2 cellular contexts compared by ENCODE assay signal in the genomic region with DNA sequence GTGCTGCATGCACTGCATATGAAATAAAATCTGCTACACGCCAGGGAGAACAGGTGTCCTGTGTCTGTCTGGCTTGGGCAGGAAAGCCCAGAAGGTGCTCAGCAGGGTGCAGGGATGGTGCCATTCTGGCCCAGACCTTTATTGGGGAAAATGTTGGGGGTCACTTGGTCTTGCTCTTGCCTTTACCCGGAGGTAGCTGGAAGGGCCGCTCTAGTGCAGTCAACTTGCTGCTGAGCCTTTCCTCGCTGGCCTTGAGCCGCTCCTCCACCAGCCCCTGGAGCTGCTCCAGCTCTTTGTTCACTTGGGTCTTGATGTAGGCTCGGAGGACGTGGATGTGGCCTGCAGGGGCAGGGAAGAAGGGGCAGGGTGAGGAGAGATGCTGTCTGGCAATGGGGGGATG.
TF ChIP-seq lines count a peak whose summit lies in the region.

No MANE protein-coding gene starts in this region.

TF ChIP-seq in GM23338, 12 proteins besides CTCF, POLR2A, EP300 and RAD21:
- no peak for TF ChIP-seq JUNB (IDR thresholded peaks at IDR 0.05; ENCODE audit: unreplicated experiment)
- TF ChIP-seq, protein P1, sequence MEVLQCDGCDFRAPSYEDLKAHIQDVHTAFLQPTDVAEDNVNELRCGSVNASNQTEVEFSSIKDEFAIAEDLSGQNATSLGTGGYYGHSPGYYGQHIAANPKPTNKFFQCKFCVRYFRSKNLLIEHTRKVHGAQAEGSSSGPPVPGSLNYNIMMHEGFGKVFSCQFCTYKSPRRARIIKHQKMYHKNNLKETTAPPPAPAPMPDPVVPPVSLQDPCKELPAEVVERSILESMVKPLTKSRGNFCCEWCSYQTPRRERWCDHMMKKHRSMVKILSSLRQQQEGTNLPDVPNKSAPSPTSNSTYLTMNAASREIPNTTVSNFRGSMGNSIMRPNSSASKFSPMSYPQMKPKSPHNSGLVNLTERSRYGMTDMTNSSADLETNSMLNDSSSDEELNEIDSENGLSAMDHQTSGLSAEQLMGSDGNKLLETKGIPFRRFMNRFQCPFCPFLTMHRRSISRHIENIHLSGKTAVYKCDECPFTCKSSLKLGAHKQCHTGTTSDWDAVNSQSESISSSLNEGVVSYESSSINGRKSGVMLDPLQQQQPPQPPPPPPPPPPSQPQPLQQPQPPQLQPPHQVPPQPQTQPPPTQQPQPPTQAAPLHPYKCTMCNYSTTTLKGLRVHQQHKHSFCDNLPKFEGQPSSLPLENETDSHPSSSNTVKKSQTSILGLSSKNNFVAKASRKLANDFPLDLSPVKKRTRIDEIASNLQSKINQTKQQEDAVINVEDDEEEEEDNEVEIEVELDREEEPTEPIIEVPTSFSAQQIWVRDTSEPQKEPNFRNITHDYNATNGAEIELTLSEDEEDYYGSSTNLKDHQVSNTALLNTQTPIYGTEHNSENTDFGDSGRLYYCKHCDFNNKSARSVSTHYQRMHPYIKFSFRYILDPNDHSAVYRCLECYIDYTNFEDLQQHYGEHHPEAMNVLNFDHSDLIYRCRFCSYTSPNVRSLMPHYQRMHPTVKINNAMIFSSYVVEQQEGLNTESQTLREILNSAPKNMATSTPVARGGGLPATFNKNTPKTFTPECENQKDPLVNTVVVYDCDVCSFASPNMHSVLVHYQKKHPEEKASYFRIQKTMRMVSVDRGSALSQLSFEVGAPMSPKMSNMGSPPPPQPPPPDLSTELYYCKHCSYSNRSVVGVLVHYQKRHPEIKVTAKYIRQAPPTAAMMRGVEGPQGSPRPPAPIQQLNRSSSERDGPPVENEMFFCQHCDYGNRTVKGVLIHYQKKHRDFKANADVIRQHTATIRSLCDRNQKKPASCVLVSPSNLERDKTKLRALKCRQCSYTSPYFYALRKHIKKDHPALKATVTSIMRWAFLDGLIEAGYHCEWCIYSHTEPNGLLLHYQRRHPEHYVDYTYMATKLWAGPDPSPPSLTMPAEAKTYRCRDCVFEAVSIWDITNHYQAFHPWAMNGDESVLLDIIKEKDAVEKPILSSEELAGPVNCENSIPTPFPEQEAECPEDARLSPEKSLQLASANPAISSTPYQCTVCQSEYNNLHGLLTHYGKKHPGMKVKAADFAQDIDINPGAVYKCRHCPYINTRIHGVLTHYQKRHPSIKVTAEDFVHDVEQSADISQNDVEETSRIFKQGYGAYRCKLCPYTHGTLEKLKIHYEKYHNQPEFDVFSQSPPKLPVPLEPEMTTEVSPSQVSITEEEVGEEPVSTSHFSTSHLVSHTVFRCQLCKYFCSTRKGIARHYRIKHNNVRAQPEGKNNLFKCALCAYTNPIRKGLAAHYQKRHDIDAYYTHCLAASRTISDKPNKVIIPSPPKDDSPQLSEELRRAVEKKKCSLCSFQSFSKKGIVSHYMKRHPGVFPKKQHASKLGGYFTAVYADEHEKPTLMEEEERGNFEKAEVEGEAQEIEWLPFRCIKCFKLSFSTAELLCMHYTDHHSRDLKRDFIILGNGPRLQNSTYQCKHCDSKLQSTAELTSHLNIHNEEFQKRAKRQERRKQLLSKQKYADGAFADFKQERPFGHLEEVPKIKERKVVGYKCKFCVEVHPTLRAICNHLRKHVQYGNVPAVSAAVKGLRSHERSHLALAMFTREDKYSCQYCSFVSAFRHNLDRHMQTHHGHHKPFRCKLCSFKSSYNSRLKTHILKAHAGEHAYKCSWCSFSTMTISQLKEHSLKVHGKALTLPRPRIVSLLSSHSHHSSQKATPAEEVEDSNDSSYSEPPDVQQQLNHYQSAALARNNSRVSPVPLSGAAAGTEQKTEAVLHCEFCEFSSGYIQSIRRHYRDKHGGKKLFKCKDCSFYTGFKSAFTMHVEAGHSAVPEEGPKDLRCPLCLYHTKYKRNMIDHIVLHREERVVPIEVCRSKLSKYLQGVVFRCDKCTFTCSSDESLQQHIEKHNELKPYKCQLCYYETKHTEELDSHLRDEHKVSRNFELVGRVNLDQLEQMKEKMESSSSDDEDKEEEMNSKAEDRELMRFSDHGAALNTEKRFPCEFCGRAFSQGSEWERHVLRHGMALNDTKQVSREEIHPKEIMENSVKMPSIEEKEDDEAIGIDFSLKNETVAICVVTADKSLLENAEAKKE (CRISPR knock-in tag; IDR thresholded peaks at IDR 0.05), result no peak
- TF ChIP-seq EZH2phosphoT487 (IDR thresholded peaks at IDR 0.05; ENCODE audit: unreplicated experiment), result no peak
- 0 out of 2 replicates have a peak, but pooled peaks have one; percentile 18 for TF ChIP-seq POLR2AphosphoS5 (IDR thresholded peaks at IDR 0.05; ENCODE audit: low read depth)
- no peak for TF ChIP-seq NANOG (IDR thresholded peaks at IDR 0.05; ENCODE audit: borderline replicate concordance)

TF ChIP-seq in K562, 482 proteins besides CTCF, POLR2A, EP300 and RAD21:
- peak; percentile 25 for TF ChIP-seq POLR2B (IDR thresholded peaks at IDR 0.05; ENCODE audit: low read depth, partially characterized antibody)
- TF ChIP-seq NELFE (IDR thresholded peaks at IDR 0.05; ENCODE audit: insufficient read depth, insufficient read length), result no peak
